In the genomic region with DNA sequence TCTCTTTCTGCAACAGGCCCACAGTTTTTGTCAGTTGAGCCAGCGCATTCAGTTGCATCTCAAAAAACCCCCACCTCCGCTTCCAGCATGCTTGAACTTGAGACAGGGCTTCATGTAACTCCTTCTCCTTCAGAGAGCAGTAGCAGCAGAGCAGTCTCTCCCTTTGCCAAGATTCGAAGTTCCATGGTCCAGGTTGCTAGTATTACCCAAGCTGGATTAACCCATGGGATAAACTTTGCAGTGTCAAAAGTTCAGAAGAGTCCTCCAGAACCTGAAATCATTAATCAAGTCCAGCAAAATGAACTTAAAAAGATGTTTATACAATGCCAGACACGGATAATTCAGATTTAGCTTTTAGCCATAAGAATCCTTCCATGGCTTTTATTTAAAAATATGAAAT, we compare ENCODE assay signal across 19 cellular contexts. TPM values are rescaled to one million over a fixed set of nuclear protein-coding genes. Genes with fewer than 3 reads are reported as not detected.
DNase-seq lines count a peak whose midpoint lies in the region; ATAC-seq and TF ChIP-seq lines count a peak whose summit lies in the region.
"Had no signal": no experiment of that assay in that cellular context is flagged by ENCODE, and none has a peak within 500 bp of the region (broad histone marks: within the 10 kb centered on the region; RNA-seq: fewer than 3 reads in every experiment).

No MANE protein-coding gene starts in this region.

- H3K36me3 Mint-ChIP-seq in activated CD4-positive, alpha-beta T cell treated with anti-CD3 and anti-CD28 coated beads, Interleukin-2, amount 10 ng/mL, durations not matched to agents 7 days and 5 days (ENCODE audit: low read depth) = peaks cover 58% of the 10 kb centered on the region
- H3K36me3 Mint-ChIP-seq in WTC11 = peaks cover 72% of the 10 kb centered on the region

- peak overlapping the region; percentile 15 for H3K27ac Mint-ChIP-seq in activated CD4-positive, alpha-beta T cell treated with anti-CD3 and anti-CD28 coated beads, Interleukin-2, amount 10 ng/mL, durations not matched to agents 7 days and 5 days
- peak overlapping the region; percentile 47; the same call in 1 of the 2 replicates for H3K27ac Mint-ChIP-seq in WTC11

- no peak overlapping the region for H3K4me3 Mint-ChIP-seq in activated CD4-positive, alpha-beta T cell treated with anti-CD3 and anti-CD28 coated beads, Interleukin-2, amount 10 ng/mL, durations not matched to agents 7 days and 5 days
- H3K4me3 Mint-ChIP-seq in WTC11 = no peak overlapping the region
- H3K4me3 Mint-ChIP-seq: CD8-positive, alpha-beta memory T cell had no signal

- no peaks in the 10 kb centered on the region for H3K4me1 ChIP-seq in neutrophil (ENCODE audit: control insufficient read depth in 1 of 2, insufficient read depth in 1 of 2, low read depth in 1 of 2, low read length in 1 of 2)
- H3K4me1 ChIP-seq: BE2C had no signal

- no peaks in the 10 kb centered on the region for H3K27me3 ChIP-seq in neutrophil
- H3K27me3 ChIP-seq: BE2C had no signal

- H3K4me1 Mint-ChIP-seq in activated CD4-positive, alpha-beta T cell treated with anti-CD3 and anti-CD28 coated beads, Interleukin-2, amount 10 ng/mL, durations not matched to agents 7 days and 5 days = no peaks in the 10 kb centered on the region
- H3K4me1 Mint-ChIP-seq in WTC11 = no peaks in the 10 kb centered on the region
- H3K4me1 Mint-ChIP-seq: CD8-positive, alpha-beta memory T cell had no signal

- CTCF ChIA-PET in activated CD4-positive, alpha-beta T cell treated with anti-CD3 and anti-CD28 coated beads, Interleukin-2, amount 10 ng/mL, durations not matched to agents 7 days and 5 days (lab: Charles Lee) = no interaction called here
- CTCF ChIA-PET in WTC11 (lab: Charles Lee) = interaction anchor here (1.0 to 3.3 kb wide), 2 partner anchors 77 to 140 kb away, joined by 5 to 17 read pairs; no protein-coding TSS in a partner anchor

- H3K9me3 ChIP-seq in neutrophil = no peaks in the 10 kb centered on the region
- H3K9me3 ChIP-seq: BE2C had no signal

- no peaks in the 10 kb centered on the region for H3K27me3 Mint-ChIP-seq in activated CD4-positive, alpha-beta T cell treated with anti-CD3 and anti-CD28 coated beads, Interleukin-2, amount 10 ng/mL, durations not matched to agents 7 days and 5 days
- no peaks in the 10 kb centered on the region for H3K27me3 Mint-ChIP-seq in WTC11 (ENCODE audit: low read depth)
- H3K27me3 Mint-ChIP-seq: CD8-positive, alpha-beta memory T cell had no signal

- no peaks in the 10 kb centered on the region for H3K9me3 Mint-ChIP-seq in activated CD4-positive, alpha-beta T cell treated with anti-CD3 and anti-CD28 coated beads, Interleukin-2, amount 10 ng/mL, durations not matched to agents 7 days and 5 days
- no peaks in the 10 kb centered on the region for H3K9me3 Mint-ChIP-seq in WTC11
- H3K9me3 Mint-ChIP-seq: CD8-positive, alpha-beta memory T cell had no signal

- no peak overlapping the region for H3K4me3 ChIP-seq in neutrophil (ENCODE audit: low read depth in 1 of 2, low read length in 1 of 2)
- H3K4me3 ChIP-seq: GM12878 had no signal

- TF ChIP-seq CTCF in WTC11 (IDR thresholded peaks at IDR 0.05) (no peak), neutrophil (IDR thresholded peaks at IDR 0.05) (no peak)

- H3K36me3 ChIP-seq in neutrophil = peaks cover 59% of the 10 kb centered on the region

- no peak for DNase-seq in activated CD4-positive, alpha-beta T cell treated with anti-CD3 and anti-CD28 coated beads, Interleukin-2, amount 10 ng/mL, durations not matched to agents 7 days and 5 days
- no peak for DNase-seq in activated CD4-positive, alpha-beta T cell treated with anti-CD3 and anti-CD28 coated beads for 1 hour
- no peak for DNase-seq in WTC11 (ENCODE audit: low spot score)
- DNase-seq in left lobe of liver (ENCODE audit: low spot score) = no peak
- DNase-seq in NCI-H146 treated with DMSO at 0.1 percent for 48 hours (lab: John Stamatoyannopoulos, UW; ENCODE audit: unreplicated experiment) = no peak
- no peak for DNase-seq in midbrain (lab: John Stamatoyannopoulos, UW)
- DNase-seq: BE2C; CD8-positive, alpha-beta memory T cell; DMS 273 treated with DMSO at 0.1 percent for 48 hours; GDM1; KG1; NCI-H1436; NCI-H2029 treated with DMSO at 0.1 percent for 48 hours; NCI-H510A treated with DMSO at 0.1 percent for 48 hours; NCI-H82 had no signal

- peak overlapping the region; percentile 14 for H3K27ac ChIP-seq in neutrophil
- H3K27ac ChIP-seq: 22Rv1 had no signal

- POLR2A ChIA-PET in activated CD4-positive, alpha-beta T cell treated with anti-CD3 and anti-CD28 coated beads, Interleukin-2, amount 10 ng/mL, durations not matched to agents 7 days and 5 days (lab: Charles Lee) = no interaction called here
- POLR2A ChIA-PET in WTC11 (lab: Charles Lee) = no interaction called here

- no peak for ATAC-seq in WTC11
- peak; percentile 96 for ATAC-seq in left lobe of liver
- ATAC-seq in HG02884 (IDR thresholded peaks at IDR 0.05; ENCODE audit: unreplicated experiment) = no peak
- ATAC-seq: GM12878 had no signal

TF ChIP-seq in WTC11, 78 proteins besides CTCF, POLR2A, EP300 and RAD21:
- no peak for TF ChIP-seq JAZF1 (CRISPR knock-in tag; IDR thresholded peaks at IDR 0.05)
- no peak for TF ChIP-seq ZNF219 (CRISPR knock-in tag; IDR thresholded peaks at IDR 0.05; ENCODE audit: borderline replicate concordance)
- TF ChIP-seq ZNF423 (CRISPR knock-in tag; IDR thresholded peaks at IDR 0.05) = no peak
- TF ChIP-seq, protein P1, sequence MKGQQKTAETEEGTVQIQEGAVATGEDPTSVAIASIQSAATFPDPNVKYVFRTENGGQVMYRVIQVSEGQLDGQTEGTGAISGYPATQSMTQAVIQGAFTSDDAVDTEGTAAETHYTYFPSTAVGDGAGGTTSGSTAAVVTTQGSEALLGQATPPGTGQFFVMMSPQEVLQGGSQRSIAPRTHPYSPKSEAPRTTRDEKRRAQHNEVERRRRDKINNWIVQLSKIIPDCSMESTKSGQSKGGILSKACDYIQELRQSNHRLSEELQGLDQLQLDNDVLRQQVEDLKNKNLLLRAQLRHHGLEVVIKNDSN (CRISPR knock-in tag; IDR thresholded peaks at IDR 0.05) = no peak
- TF ChIP-seq FOXJ3 (CRISPR knock-in tag; IDR thresholded peaks at IDR 0.05; ENCODE audit: borderline replicate concordance) = no peak
- no peak for TF ChIP-seq SOX15 (CRISPR knock-in tag; IDR thresholded peaks at IDR 0.05)
- no peak for TF ChIP-seq NR3C1 (CRISPR knock-in tag; conservative IDR thresholded peaks at IDR 0.05; ENCODE audit: low read depth)
- no peak for TF ChIP-seq NFE2L1 (CRISPR knock-in tag; IDR thresholded peaks at IDR 0.05)
- TF ChIP-seq ZNF281 (CRISPR knock-in tag; IDR thresholded peaks at IDR 0.05) = no peak
- no peak for TF ChIP-seq IRF2 (CRISPR knock-in tag; IDR thresholded peaks at IDR 0.05; ENCODE audit: borderline replicate concordance, low read depth)
- no peak for TF ChIP-seq MYBL2 (CRISPR knock-in tag; IDR thresholded peaks at IDR 0.05)
- TF ChIP-seq ZNF263 (CRISPR knock-in tag; IDR thresholded peaks at IDR 0.05; ENCODE audit: low read depth) = no peak
- TF ChIP-seq EMX1 (CRISPR knock-in tag; IDR thresholded peaks at IDR 0.05) = no peak
- no peak for TF ChIP-seq IRF1 (CRISPR knock-in tag; IDR thresholded peaks at IDR 0.05)
- no peak for TF ChIP-seq ZBTB21 (CRISPR knock-in tag; IDR thresholded peaks at IDR 0.05; ENCODE audit: borderline replicate concordance)
- TF ChIP-seq TEAD1 (CRISPR knock-in tag; IDR thresholded peaks at IDR 0.05) = no peak

RNA-seq across cellular contexts. Expression of gene MCMBP, which starts 45.2 kb away (rescaled TPM):
- 10 to 100 TPM; 79.6 to 85.8 TPM for total RNA-seq in activated CD4-positive, alpha-beta T cell treated with anti-CD3 and anti-CD28 coated beads, Interleukin-2, amount 10 ng/mL, durations not matched to agents 7 days and 5 days
- total RNA-seq in WTC11 (2021) (63.5 to 64.7 TPM (median 64.6 TPM) in 3 replicates), left lobe of liver (16.5 TPM)
